7 cellular contexts compared by ENCODE assay signal in genomic region chr1:109718495-109718894, GRCh38. TPM values are rescaled to one million over a fixed set of nuclear protein-coding genes. Genes with fewer than 3 reads are reported as not detected.
A peak's percentile ranks its signal among the peaks of the same experiment; 100 is the strongest.
DNase-seq lines count a peak whose midpoint lies in the region; ATAC-seq and TF ChIP-seq lines count a peak whose summit lies in the region.
"Had no signal": no experiment of that assay in that cellular context is flagged by ENCODE, and none has a peak within 500 bp of the region (broad histone marks: within the 10 kb centered on the region; RNA-seq: fewer than 3 reads in every experiment).

No MANE protein-coding gene starts in this region.

- DNase-seq in IMR-90 (peak; percentile 27), body of pancreas (peak in 2 of 4 donors; percentile 45 to 51), progenitor cell of endocrine pancreas (ENCODE audit: low spot score, unreplicated experiment) (no peak), amniotic stem cell (lab: John Stamatoyannopoulos, UW) (no peak)

- peak overlapping the region; percentile 49 for H4K5ac ChIP-seq in IMR-90 (ENCODE audit: low read depth, low read length)

- ATAC-seq in IMR-90 (ENCODE audit: low read depth) (no peak), body of pancreas (peak; percentile 80), HG03135 (IDR thresholded peaks at IDR 0.05; ENCODE audit: unreplicated experiment) (no peak)

- no peak overlapping the region for H2AFZ ChIP-seq in IMR-90 (replicated peaks; ENCODE audit: low read length, poor library complexity)

- 90% methylated on average over 2 of the region's 2 CpGs; no CpG with 5 or more reads in 1 of the 2 experiments for WGBS in IMR-90 (ENCODE audit: extremely low coverage in 2 of 2, insufficient read length in 1 of 2), 2 experiments
- WGBS in body of pancreas, 2 donors = 11 to 26% methylated on average over 2 of the region's 2 CpGs

- H2AK9ac ChIP-seq in IMR-90 (replicated peaks; ENCODE audit: low read depth, low read length, poor library complexity) = no peak overlapping the region

- H3K27ac Mint-ChIP-seq in progenitor cell of endocrine pancreas = peak overlapping the region; percentile 23

- no peak overlapping the region for H3K4me3 Mint-ChIP-seq in progenitor cell of endocrine pancreas (ENCODE audit: low read depth)

- no peaks in the 10 kb centered on the region for H3K9me3 ChIP-seq in IMR-90 (ENCODE audit: control insufficient read depth, insufficient read depth, low read length)
- H3K9me3 ChIP-seq in body of pancreas = no peaks in the 10 kb centered on the region

- peaks cover 8% of the 10 kb centered on the region; the same call in 1 of the 2 replicates for H3K4me1 ChIP-seq in IMR-90 (ENCODE audit: control insufficient read depth, insufficient read depth, low read length)
- H3K4me1 ChIP-seq in body of pancreas = peaks cover 1% of the 10 kb centered on the region

- H3K36me3 Mint-ChIP-seq in progenitor cell of endocrine pancreas (ENCODE audit: insufficient read depth) = no peaks in the 10 kb centered on the region

- no peak overlapping the region for H3K4me2 ChIP-seq in IMR-90 (ENCODE audit: low read depth, low read length)
- H3K4me2 ChIP-seq: KMS-11 had no signal

- CTCF ChIA-PET in IMR-90 (lab: Yijun Ruan, JAX) = no interaction called here

- no peak overlapping the region for H3K23ac ChIP-seq in IMR-90 (ENCODE audit: low read depth, low read length)

- peak overlapping the region; percentile 9; the same call in 1 of the 2 replicates for H2AK5ac ChIP-seq in IMR-90 (ENCODE audit: low read depth, low read length)

- peak overlapping the region; percentile 43; the same call in 1 of the 2 replicates for H3K56ac ChIP-seq in IMR-90 (ENCODE audit: extremely low read depth, insufficient read depth, low read length)

- H3K9me3 Mint-ChIP-seq in progenitor cell of endocrine pancreas (ENCODE audit: low read depth) = peaks cover 4% of the 10 kb centered on the region

- H3K14ac ChIP-seq in IMR-90 (replicated peaks; ENCODE audit: low read depth, low read length) = peak overlapping the region; percentile 53

- in situ Hi-C loops in IMR-90 (cut with MboI; ENCODE audit: low sequenced_read_pairs) = no loop called here

- H4K20me1 ChIP-seq in IMR-90 (ENCODE audit: insufficient read depth, low read length) = no peaks in the 10 kb centered on the region

- TF ChIP-seq CTCF in IMR-90 (conservative IDR thresholded peaks at IDR 0.05; ENCODE audit: low read depth, low read length) (no peak), body of pancreas (IDR thresholded peaks at IDR 0.05) (peak in 5 of 7 experiments; percentile 26 to 67 (median 43)), progenitor cell of endocrine pancreas (IDR thresholded peaks at IDR 0.05; ENCODE audit: unreplicated experiment) (peak; percentile 23)

- peak overlapping the region; percentile 94 for H3K18ac ChIP-seq in IMR-90 (ENCODE audit: low read depth, low read length)

- H2BK5ac ChIP-seq in IMR-90 (ENCODE audit: low read depth, low read length, poor library complexity, severe bottlenecking) = peak overlapping the region; percentile 66

- peak overlapping the region; percentile 4 to 50; a peak in 2 of 4 replicates for H4K8ac ChIP-seq in IMR-90 (ENCODE audit: low read depth in 2 of 2, low read length in 2 of 2)

- peaks cover 1% of the 10 kb centered on the region for H3K4me1 Mint-ChIP-seq in progenitor cell of endocrine pancreas (ENCODE audit: low read depth)

- intact Hi-C loops in IMR-90 (cut with micrococcal nuclease) = no loop called here
- intact Hi-C loops in body of pancreas (cut with DNase I) = loop anchor here (5.0 kb wide), 1 partner anchor 54 kb away; no protein-coding TSS in a partner anchor

- POLR2A ChIA-PET in IMR-90 (lab: Charles Lee; ENCODE audit: unreplicated experiment) = no interaction called here

- no TSS peak for BruUV-seq in IMR-90 (replicated peaks; lab: Mats Ljungman, UMichigan)

- dilution Hi-C loops in IMR-90 (cut with HindIII; ENCODE audit: low sequenced_read_pairs, unreplicated experiment) = no loop called here

- H3K27me3 ChIP-seq in IMR-90 (ENCODE audit: control insufficient read depth, insufficient read depth, low read length) (no peaks in the 10 kb centered on the region; the same call in 1 of the 2 replicates), body of pancreas (no peaks in the 10 kb centered on the region)

- no peaks in the 10 kb centered on the region for H3K79me1 ChIP-seq in IMR-90 (ENCODE audit: low read depth in 1 of 2, low read length in 2 of 2)

- H3K27ac ChIP-seq in IMR-90 (ENCODE audit: insufficient read depth, low read length) (peak overlapping the region; percentile 33; the same call in 1 of the 2 replicates), body of pancreas (no peak overlapping the region)

- 0 out of 2 replicates have a peak, but pooled peaks cover 3% of the 10 kb centered on the region for H3K9me1 ChIP-seq in IMR-90 (ENCODE audit: insufficient read depth, low read length)

- peaks cover 14% of the 10 kb centered on the region for H3K27me3 Mint-ChIP-seq in progenitor cell of endocrine pancreas

- TF ChIP-seq POLR2A in IMR-90 (IDR thresholded peaks at IDR 0.05; ENCODE audit: low read depth, low read length) (no peak), body of pancreas (IDR thresholded peaks at IDR 0.05) (no peak)

- H2BK20ac ChIP-seq in IMR-90 (ENCODE audit: low read depth, low read length) = peak overlapping the region; percentile 84

- H3K9ac ChIP-seq in IMR-90 (ENCODE audit: low read depth, low read length) = no peak overlapping the region
- H3K9ac ChIP-seq: KMS-11 had no signal

- H2BK120ac ChIP-seq in IMR-90 (ENCODE audit: low read depth, low read length) = peak overlapping the region; percentile 77

- no peak for TF ChIP-seq RAD21 in IMR-90 (IDR thresholded peaks at IDR 0.05; ENCODE audit: low read length)

- H2BK15ac ChIP-seq in IMR-90 (ENCODE audit: low read depth, low read length) = no peak overlapping the region; the same call in 2 of the 3 replicates

- H3K36me3 ChIP-seq in IMR-90 (ENCODE audit: control insufficient read depth, insufficient read depth, low read length) (no peaks in the 10 kb centered on the region), body of pancreas (replicated peaks in 1 of 2; ENCODE audit: insufficient read depth in 1 of 2, low read depth in 2 of 2) (no peaks in the 10 kb centered on the region)

- H4K91ac ChIP-seq in IMR-90 (ENCODE audit: insufficient read depth, low read depth, low read length) = peak overlapping the region; percentile 82

- H3K4me3 ChIP-seq in IMR-90 (ENCODE audit: insufficient read depth, low read depth, low read length) (no peak overlapping the region), body of pancreas (no peak overlapping the region)

- peak overlapping the region; percentile 79 for H3K4ac ChIP-seq in IMR-90 (ENCODE audit: low read depth, low read length)

TF ChIP-seq in IMR-90, 13 proteins besides CTCF, POLR2A, EP300 and RAD21:
- TF ChIP-seq MXI1 (IDR thresholded peaks at IDR 0.05; ENCODE audit: borderline replicate concordance, low read depth, low read length) (no peak), RCOR1 (IDR thresholded peaks at IDR 0.05; ENCODE audit: insufficient replicate concordance, low read length) (no peak), CEBPB (IDR thresholded peaks at IDR 0.05; ENCODE audit: low read depth, low read length) (no peak), RFX5 (IDR thresholded peaks at IDR 0.05; ENCODE audit: low read depth, low read length) (no peak)

RNA-seq across cellular contexts. Expression of gene GSTM5, which starts 6.4 kb away (rescaled TPM):
- total RNA-seq in IMR-90 (2012; rRNA removed) = 0.28 and 0.36 TPM in 2 replicates
- 1.2 TPM in 2 replicates for polyA plus RNA-seq in IMR-90 (2012; rRNA removed)
- polyA plus RNA-seq in IMR-90 (2012; cell fraction: cytosol; rRNA removed) = 0.36 and 0.85 TPM in 2 replicates
- polyA plus RNA-seq in IMR-90 (2012; cell fraction: nucleus; rRNA removed; ENCODE audit: low replicate concordance) = 0.50 and 2.1 TPM in 2 replicates
- total RNA-seq in body of pancreas = 1 to 10 TPM in 1 of 2 donors, not detected in 1; 1.8 TPM
- total RNA-seq in progenitor cell of endocrine pancreas = 2.8 and 2.9 TPM in 2 replicates
- total RNA-seq: mononuclear cell had no signal

RNA-seq across cellular contexts. Expression of gene GSTM3, which starts 22.3 kb away (rescaled TPM):
- total RNA-seq in IMR-90 (2012; rRNA removed) (101 and 131 TPM in 2 replicates), body of pancreas (10 to 100 TPM; 68.5 to 73.8 TPM), progenitor cell of endocrine pancreas (77.8 and 83.1 TPM in 2 replicates)
- 97.4 and 102 TPM in 2 replicates for polyA plus RNA-seq in IMR-90 (2012; rRNA removed)
- polyA plus RNA-seq in IMR-90 (2012; cell fraction: cytosol; rRNA removed) = 69.1 and 108 TPM in 2 replicates
- polyA plus RNA-seq in IMR-90 (2012; cell fraction: nucleus; rRNA removed; ENCODE audit: low replicate concordance) = 19.5 and 60.7 TPM in 2 replicates

RNA-seq across cellular contexts. Expression of gene GSTM1, which starts 30.9 kb away (rescaled TPM):
- not detected in 2 replicates for total RNA-seq in IMR-90 (2012; rRNA removed)
- polyA plus RNA-seq in IMR-90 (2012; rRNA removed) = not detected in 2 replicates
- polyA plus RNA-seq in IMR-90 (2012; cell fraction: cytosol; rRNA removed) = not detected in 2 replicates
- 0.24 TPM in 1 of 2 replicates, not detected in the other for polyA plus RNA-seq in IMR-90 (2012; cell fraction: nucleus; rRNA removed; ENCODE audit: low replicate concordance)
- total RNA-seq in body of pancreas = 10 to 100 TPM in 1 of 2 donors, not detected in 1; 19.5 TPM
- total RNA-seq in progenitor cell of endocrine pancreas = 39.0 and 39.1 TPM in 2 replicates
- total RNA-seq: mononuclear cell had no signal

RNA-seq across cellular contexts. Expression of gene EPS8L3, which starts 45.2 kb away (rescaled TPM):
- not detected in 2 replicates for total RNA-seq in IMR-90 (2012; rRNA removed)
- polyA plus RNA-seq in IMR-90 (2012; rRNA removed) = not detected in 2 replicates
- 0.11 TPM in 1 of 2 replicates, not detected in the other for polyA plus RNA-seq in IMR-90 (2012; cell fraction: cytosol; rRNA removed)
- not detected in 2 replicates for polyA plus RNA-seq in IMR-90 (2012; cell fraction: nucleus; rRNA removed; ENCODE audit: low replicate concordance)
- total RNA-seq in body of pancreas = 1 to 10 TPM in 1 of 2 donors, not detected in 1; 4.2 TPM
- 9.5 and 14.2 TPM in 2 replicates for total RNA-seq in progenitor cell of endocrine pancreas
- total RNA-seq: mononuclear cell had no signal

RNA-seq across cellular contexts. Expression of gene GSTM2, which starts 50.6 kb away (rescaled TPM):
- total RNA-seq in IMR-90 (2012; rRNA removed) (6.9 and 10.2 TPM in 2 replicates), body of pancreas (10 to 100 TPM; 51.1 to 60.6 TPM), progenitor cell of endocrine pancreas (76.9 and 79.5 TPM in 2 replicates)
- polyA plus RNA-seq in IMR-90 (2012; rRNA removed) = 85.5 and 93.9 TPM in 2 replicates
- polyA plus RNA-seq in IMR-90 (2012; cell fraction: cytosol; rRNA removed) = 35.3 and 55.1 TPM in 2 replicates
- polyA plus RNA-seq in IMR-90 (2012; cell fraction: nucleus; rRNA removed; ENCODE audit: low replicate concordance) = 360 and 610 TPM in 2 replicates
